ENCODE assay signal across 24 cellular contexts in genomic region chr11:111571829-111572501, GRCh38. TPM values are rescaled to one million over a fixed set of nuclear protein-coding genes. Genes with fewer than 3 reads are reported as not detected.
A peak's percentile ranks its signal among the peaks of the same experiment; 100 is the strongest.
DNase-seq lines count a peak whose midpoint lies in the region; ATAC-seq, FAIRE-seq and TF ChIP-seq lines count a peak whose summit lies in the region.
"Had no signal": no experiment of that assay in that cellular context is flagged by ENCODE, and none has a peak within 500 bp of the region (broad histone marks: within the 10 kb centered on the region; RNA-seq: fewer than 3 reads in every experiment).

No MANE protein-coding gene starts in this region.

- in situ Hi-C loops in IMR-90 (cut with MboI; ENCODE audit: low sequenced_read_pairs), result no loop called here

- no peak overlapping the region for H2AK9ac ChIP-seq in IMR-90 (replicated peaks; ENCODE audit: low read depth, low read length, poor library complexity)

- H2AK5ac ChIP-seq in IMR-90 (ENCODE audit: low read depth, low read length), result peak overlapping the region; percentile 14; the same call in 1 of the 2 replicates

- no peaks in the 10 kb centered on the region for H3K36me3 ChIP-seq in IMR-90 (ENCODE audit: control insufficient read depth, insufficient read depth, low read length)
- H3K36me3 ChIP-seq in bronchial epithelial cell (ENCODE audit: control insufficient read depth, insufficient read depth, low read length), result no peaks in the 10 kb centered on the region
- no peaks in the 10 kb centered on the region for H3K36me3 ChIP-seq in liver (ENCODE audit: control insufficient read depth in 4 of 4, insufficient read depth in 3 of 4, low read depth in 1 of 4, low read length in 3 of 4)
- H3K36me3 ChIP-seq: transverse colon had no signal

- peak overlapping the region; percentile 56; the same call in 1 of the 2 replicates for H3K23ac ChIP-seq in IMR-90 (ENCODE audit: low read depth, low read length)

- H3K9me1 ChIP-seq in IMR-90 (ENCODE audit: insufficient read depth, low read length), result peaks cover 19% of the 10 kb centered on the region

- H3K4me2 ChIP-seq in IMR-90 (ENCODE audit: low read depth, low read length), result no peak overlapping the region

- H2AFZ ChIP-seq in IMR-90 (replicated peaks; ENCODE audit: low read length, poor library complexity), result peak overlapping the region; percentile 55

- peak overlapping the region; percentile 57; the same call in 1 of the 2 replicates for H4K5ac ChIP-seq in IMR-90 (ENCODE audit: low read depth, low read length)

- H2BK120ac ChIP-seq in IMR-90 (ENCODE audit: low read depth, low read length), result peak overlapping the region; percentile 75

- H3K14ac ChIP-seq in IMR-90 (replicated peaks; ENCODE audit: low read depth, low read length), result peak overlapping the region; percentile 55

- WGBS in IMR-90 (ENCODE audit: extremely low coverage in 2 of 2, insufficient read length in 1 of 2), 2 experiments, result 73% methylated on average over 3 of the region's 6 CpGs; no CpG with 5 or more reads in 1 of the 2 experiments
- 39% methylated on average over 6 of the region's 6 CpGs for WGBS in liver

- CTCF ChIA-PET in IMR-90 (lab: Yijun Ruan, JAX), result interaction anchor here (0.7 kb wide), 1 partner anchor 156 kb away, joined by 3 read pairs; no protein-coding TSS in a partner anchor

- H3K4me3 ChIP-seq in IMR-90 (ENCODE audit: insufficient read depth, low read depth, low read length) (no peak overlapping the region), bronchial epithelial cell (ENCODE audit: low read depth, low read length) (no peak overlapping the region), liver (ENCODE audit: low read depth in 1 of 3, low read length in 3 of 3) (no peak overlapping the region)
- H3K4me3 ChIP-seq: transverse colon had no signal

- BruUV-seq in IMR-90 (replicated peaks; lab: Mats Ljungman, UMichigan), result no TSS peak

- peak overlapping the region; percentile 70 for H3K4ac ChIP-seq in IMR-90 (ENCODE audit: low read depth, low read length)

- H3K9me3 ChIP-seq in IMR-90 (ENCODE audit: control insufficient read depth, insufficient read depth, low read length) (no peaks in the 10 kb centered on the region), liver (ENCODE audit: control insufficient read depth in 4 of 4, low read length in 3 of 4) (no peaks in the 10 kb centered on the region)
- H3K9me3 ChIP-seq: transverse colon had no signal

- H3K56ac ChIP-seq in IMR-90 (ENCODE audit: extremely low read depth, insufficient read depth, low read length), result no peak overlapping the region

- H4K91ac ChIP-seq in IMR-90 (ENCODE audit: insufficient read depth, low read depth, low read length), result peak overlapping the region; percentile 29; the same call in 1 of the 2 replicates

- H2BK20ac ChIP-seq in IMR-90 (ENCODE audit: low read depth, low read length), result peak overlapping the region; percentile 69; the same call in 1 of the 2 replicates

- TF ChIP-seq CTCF in IMR-90 (conservative IDR thresholded peaks at IDR 0.05; ENCODE audit: low read depth, low read length), result no peak
- no peak for TF ChIP-seq CTCF in bronchial epithelial cell (IDR thresholded peaks at IDR 0.05; ENCODE audit: insufficient read depth, low read length, severe bottlenecking)
- no peak for TF ChIP-seq CTCF in liver (IDR thresholded peaks at IDR 0.05; ENCODE audit: low read depth, low read length, missing input control)
- TF ChIP-seq CTCF in D721Med (IDR thresholded peaks at IDR 0.05; ENCODE audit: insufficient read depth, missing control alignments), result no peak

- no peak for TF ChIP-seq POLR2A in IMR-90 (IDR thresholded peaks at IDR 0.05; ENCODE audit: low read depth, low read length)

- POLR2A ChIA-PET in IMR-90 (lab: Charles Lee; ENCODE audit: unreplicated experiment), result interaction anchor here (0.5 kb wide), 1 partner anchor 274 kb away, joined by 3 read pairs; no protein-coding TSS in a partner anchor

- no peaks in the 10 kb centered on the region for H3K27me3 ChIP-seq in IMR-90 (ENCODE audit: control insufficient read depth, insufficient read depth, low read length)
- H3K27me3 ChIP-seq in bronchial epithelial cell (ENCODE audit: control insufficient read depth, insufficient read depth, low read length), result peaks cover 1% of the 10 kb centered on the region
- H3K27me3 ChIP-seq in liver (ENCODE audit: control insufficient read depth in 4 of 4, insufficient read depth in 4 of 4, low read length in 3 of 4), result no peaks in the 10 kb centered on the region
- H3K27me3 ChIP-seq: transverse colon had no signal

- no peaks in the 10 kb centered on the region for H3K79me1 ChIP-seq in IMR-90 (ENCODE audit: low read depth in 1 of 2, low read length in 2 of 2)

- intact Hi-C loops in IMR-90 (cut with micrococcal nuclease), result no loop called here

- H2BK5ac ChIP-seq in IMR-90 (ENCODE audit: low read depth, low read length, poor library complexity, severe bottlenecking), result peak overlapping the region; percentile 24

- ATAC-seq in IMR-90 (ENCODE audit: low read depth), result no peak
- ATAC-seq: stimulated activated memory B cell treated with anti-CD40 and anti-IgM and Interleukin-4, amounts not matched to agents 10 μg/mL and 1 μg/mL and 100 μg/mL, for 72 hours had no signal

- H3K27ac ChIP-seq in IMR-90 (ENCODE audit: insufficient read depth, low read length) (no peak overlapping the region), liver (ENCODE audit: low read depth in 1 of 2, low read length in 2 of 2) (no peak overlapping the region)
- H3K27ac ChIP-seq: transverse colon had no signal

- H4K8ac ChIP-seq in IMR-90 (ENCODE audit: low read depth in 2 of 2, low read length in 2 of 2), result 0 out of 4 replicates have a peak overlapping the region, but pooled peaks of 1 of the 2 experiments have one; percentile 36

- DNase-seq in EL, result peak; percentile 42
- peak; percentile 33 for DNase-seq in IMR-90
- DNase-seq in bronchial epithelial cell (ENCODE audit: low read depth), result peak; percentile 29
- no peak for DNase-seq in activated effector memory CD4-positive, alpha-beta T cell treated with Interleukin-2 at 50 U/mL for 16 hours
- no peak for DNase-seq in D721Med (ENCODE audit: insufficient read length, low spot score)
- DNase-seq in NCI-H526 (lab: John Stamatoyannopoulos, UW), result no peak
- DNase-seq in SW 1271 (lab: John Stamatoyannopoulos, UW), result no peak
- DNase-seq: activated CD4-positive, alpha-beta T cell treated with anti-CD3 and anti-CD28 coated beads, Interleukin-2, amount 10 ng/mL, durations not matched to agents 7 days and 5 days; activated CD8-positive, alpha-beta memory T cell treated with anti-CD3 and anti-CD28 coated beads, Interleukin-2, amount 50 U/mL, for 4 hours; activated naive CD4-positive, alpha-beta T cell; CD4-positive, CD25-positive, alpha-beta regulatory T cell; DMS79 treated with DMSO at 0.1 percent for 48 hours; hypothalamus; Kasumi-1; NCI-H1417; NCI-H82; stimulated activated CD4-positive, alpha-beta T cell treated with anti-CD3 and anti-CD28 coated beads, Interleukin-15, amount 100 ng/mL, for 24 hours; transverse colon had no signal

- peak overlapping the region; percentile 28; the same call in 1 of the 2 replicates for H3K18ac ChIP-seq in IMR-90 (ENCODE audit: low read depth, low read length)

- no peaks in the 10 kb centered on the region for H4K20me1 ChIP-seq in IMR-90 (ENCODE audit: insufficient read depth, low read length)

- FAIRE-seq in bronchial epithelial cell (lab: Jason Lieb, UNC), result peak; percentile 80
- FAIRE-seq in D721Med (lab: Jason Lieb, UNC), result no peak
- FAIRE-seq: TTC549 had no signal

- peak overlapping the region; percentile 14; the same call in 1 of the 3 replicates for H2BK15ac ChIP-seq in IMR-90 (ENCODE audit: low read depth, low read length)

- H3K4me1 ChIP-seq in IMR-90 (ENCODE audit: control insufficient read depth, insufficient read depth, low read length) (peaks cover 9% of the 10 kb centered on the region), liver (ENCODE audit: control insufficient read depth in 4 of 4, insufficient read depth in 4 of 4, low read length in 3 of 4) (peaks cover 0 to 13% (median 8%) of the 10 kb centered on the region in 4 donors)

- H3K9ac ChIP-seq in IMR-90 (ENCODE audit: low read depth, low read length) (no peak overlapping the region), liver (ENCODE audit: low read depth in 1 of 2, low read length in 2 of 2) (no peak overlapping the region)

- dilution Hi-C loops in IMR-90 (cut with HindIII; ENCODE audit: low sequenced_read_pairs, unreplicated experiment), result no loop called here

- TF ChIP-seq RAD21 in IMR-90 (IDR thresholded peaks at IDR 0.05; ENCODE audit: low read length), result no peak
- TF ChIP-seq RAD21 in liver (IDR thresholded peaks at IDR 0.05), result no peak

TF ChIP-seq in IMR-90, 13 proteins besides CTCF, POLR2A, EP300 and RAD21 (continues in another document):
- TF ChIP-seq CEBPB (IDR thresholded peaks at IDR 0.05; ENCODE audit: low read depth, low read length) (no peak), CHD1 (IDR thresholded peaks at IDR 0.05; ENCODE audit: low read depth, low read length) (no peak), FOS (IDR thresholded peaks at IDR 0.05; ENCODE audit: low read depth, low read length) (no peak)

TF ChIP-seq in liver, 16 proteins besides CTCF, POLR2A, EP300 and RAD21 (continues in another document):
- no peak for TF ChIP-seq FOXA1 (IDR thresholded peaks at IDR 0.05)
- no peak for TF ChIP-seq JUND (IDR thresholded peaks at IDR 0.05)
- TF ChIP-seq SP1 (IDR thresholded peaks at IDR 0.05), result peak; percentile 18

RNA-seq across cellular contexts. Expression of gene SIK2, which starts 30.3 kb away (rescaled TPM):
- total RNA-seq in IMR-90 (2012; rRNA removed), result 7.9 and 8.6 TPM in 2 replicates
- polyA plus RNA-seq in IMR-90 (2012; rRNA removed), result 10.2 and 10.4 TPM in 2 replicates
- 4.8 and 7.8 TPM in 2 replicates for polyA plus RNA-seq in IMR-90 (2012; cell fraction: cytosol; rRNA removed)
- 16.3 and 21.9 TPM in 2 replicates for polyA plus RNA-seq in IMR-90 (2012; cell fraction: nucleus; rRNA removed; ENCODE audit: low replicate concordance)
- total RNA-seq in bronchial epithelial cell, result 2.9 and 3.6 TPM in 2 replicates
- total RNA-seq in liver, result 10 to 100 TPM; 10.4 to 15.0 TPM
- 1 to 10 TPM; 6.5 to 8.2 TPM for polyA plus RNA-seq in liver

RNA-seq across cellular contexts. Expression of gene LAYN, which starts 31.4 kb away (rescaled TPM):
- total RNA-seq in IMR-90 (2012; rRNA removed) (92.5 and 111 TPM in 2 replicates), bronchial epithelial cell (5.3 and 6.9 TPM in 2 replicates), liver (under 1 TPM; 0.92 to 0.98 TPM)
- polyA plus RNA-seq in IMR-90 (2012; rRNA removed) (95.1 and 118 TPM in 2 replicates), liver (under 1 TPM; 0.43 to 0.85 TPM)
- polyA plus RNA-seq in IMR-90 (2012; cell fraction: cytosol; rRNA removed), result 61.2 and 104 TPM in 2 replicates
- 36.6 and 148 TPM in 2 replicates for polyA plus RNA-seq in IMR-90 (2012; cell fraction: nucleus; rRNA removed; ENCODE audit: low replicate concordance)

RNA-seq across cellular contexts. Expression of gene HOATZ, which starts 57.4 kb away (rescaled TPM):
- not detected in 2 replicates for total RNA-seq in IMR-90 (2012; rRNA removed)
- polyA plus RNA-seq in IMR-90 (2012; rRNA removed), result not detected in 2 replicates
- polyA plus RNA-seq in IMR-90 (2012; cell fraction: cytosol; rRNA removed), result not detected in 2 replicates
- polyA plus RNA-seq in IMR-90 (2012; cell fraction: nucleus; rRNA removed; ENCODE audit: low replicate concordance), result not detected in 2 replicates
- total RNA-seq in bronchial epithelial cell, result not detected in 2 replicates
- not detected for total RNA-seq in liver
- not detected for polyA plus RNA-seq in liver
- total RNA-seq: activated CD4-positive, alpha-beta T cell treated with anti-CD3 and anti-CD28 coated beads, Interleukin-2, amount 10 ng/mL, durations not matched to agents 7 days and 5 days; CD4-positive, CD25-positive, alpha-beta regulatory T cell; chondrocyte; mononuclear cell; transverse colon had no signal
- polyA plus RNA-seq: CD4-positive, CD25-positive, alpha-beta regulatory T cell had no signal

RNA-seq across cellular contexts. Expression of gene BTG4, which starts 59.8 kb away (rescaled TPM):
- not detected in 2 replicates for total RNA-seq in IMR-90 (2012; rRNA removed)
- polyA plus RNA-seq in IMR-90 (2012; rRNA removed), result not detected in 2 replicates
- polyA plus RNA-seq in IMR-90 (2012; cell fraction: cytosol; rRNA removed), result not detected in 2 replicates
- not detected in 2 replicates for polyA plus RNA-seq in IMR-90 (2012; cell fraction: nucleus; rRNA removed; ENCODE audit: low replicate concordance)
- total RNA-seq in bronchial epithelial cell, result 0.26 and 0.51 TPM in 2 replicates
- not detected for total RNA-seq in liver
- polyA plus RNA-seq in liver, result not detected
- total RNA-seq: activated CD4-positive, alpha-beta T cell treated with anti-CD3 and anti-CD28 coated beads, Interleukin-2, amount 10 ng/mL, durations not matched to agents 7 days and 5 days; CD4-positive, CD25-positive, alpha-beta regulatory T cell; chondrocyte; mononuclear cell; transverse colon had no signal
- polyA plus RNA-seq: AG04450 had no signal

Comparison
In these comparisons a context has a peak if more than half of its experiments do, and no peak if none do; other contexts are left out.
1. DNase-seq: peak in EL (single experiment), IMR-90 (single experiment) and bronchial epithelial cell (single experiment); none in activated effector memory CD4-positive, alpha-beta T cell treated with Interleukin-2 at 50 U/mL for 16 hours (single experiment), D721Med (single experiment), NCI-H526 (0 of 2) and SW 1271 (0 of 2).
2. RNA of gene LAYN, which starts 31.4 kb away (total RNA-seq): 92.5 to 111 TPM in IMR-90; 5.3 to 6.9 TPM in bronchial epithelial cell and 0.92 to 0.98 TPM in liver; every median in the first group is over 10 times any median in the second.